ENCODE assay signal across 12 cellular contexts in genomic region chr18:63410792-63411191, GRCh38. TPM values are rescaled to one million over a fixed set of nuclear protein-coding genes. Genes with fewer than 3 reads are reported as not detected.
DNase-seq lines count a peak whose midpoint lies in the region; ATAC-seq and TF ChIP-seq lines count a peak whose summit lies in the region.
"Had no signal": no experiment of that assay in that cellular context is flagged by ENCODE, and none has a peak within 500 bp of the region (broad histone marks: within the 10 kb centered on the region; RNA-seq: fewer than 3 reads in every experiment).

No MANE protein-coding gene starts in this region.

- intact Hi-C loops in left lung (cut with DNase I) = no loop called here

- H3K36me3 ChIP-seq in left lung = peaks cover 0 to 90% of the 10 kb centered on the region in 2 donors
- H3K36me3 ChIP-seq: SJCRH30 had no signal

- ATAC-seq in left lung (no peak), GM19467 (IDR thresholded peaks at IDR 0.05; ENCODE audit: unreplicated experiment) (no peak)

- no peaks in the 10 kb centered on the region for H3K9me3 ChIP-seq in left lung
- H3K9me3 ChIP-seq: SJCRH30, stomach had no signal

- POLR2A ChIA-PET in activated CD4-positive, alpha-beta memory T cell treated with anti-CD3 and anti-CD28 coated beads, Interleukin-2, amount 10 ng/mL, durations not matched to agents 7 days and 5 days (lab: Charles Lee) = interaction anchor here (1.3 to 7.1 kb wide), 5 partner anchors 10 to 46 kb away, joined by 3 to 83 read pairs (median 7); partner anchors contain the start of gene VPS4B

- no peak overlapping the region for H3K4me3 ChIP-seq in fibroblast of the aortic adventitia (ENCODE audit: low read depth, low read length)
- H3K4me3 ChIP-seq in left lung = no peak overlapping the region
- H3K4me3 ChIP-seq: SJCRH30, stomach had no signal

- H3K27me3 ChIP-seq in left lung = no peaks in the 10 kb centered on the region
- H3K27me3 ChIP-seq: SJCRH30, stomach had no signal

- H3K27me3 Mint-ChIP-seq in activated CD4-positive, alpha-beta memory T cell treated with anti-CD3 and anti-CD28 coated beads, Interleukin-2, amount 10 ng/mL, durations not matched to agents 7 days and 5 days = no peaks in the 10 kb centered on the region
- H3K27me3 Mint-ChIP-seq: memory B cell had no signal

- no peaks in the 10 kb centered on the region for H3K4me1 ChIP-seq in left lung
- H3K4me1 ChIP-seq: SJCRH30 had no signal

- H3K27ac Mint-ChIP-seq in activated CD4-positive, alpha-beta memory T cell treated with anti-CD3 and anti-CD28 coated beads, Interleukin-2, amount 10 ng/mL, durations not matched to agents 7 days and 5 days = peak overlapping the region; percentile 73
- H3K27ac Mint-ChIP-seq: memory B cell had no signal

- DNase-seq in A172 (ENCODE audit: low spot score) = peak; percentile 49
- peak; percentile 88 for DNase-seq in HCEC 1CT
- no peak for DNase-seq in activated CD4-positive, alpha-beta memory T cell treated with anti-CD3 and anti-CD28 coated beads, Interleukin-2, amount 10 ng/mL, durations not matched to agents 7 days and 5 days
- peak; percentile 41 for DNase-seq in fibroblast of the aortic adventitia (ENCODE audit: low read depth)
- DNase-seq in NCI-H1436 treated with DMSO at 0.1 percent for 48 hours (lab: John Stamatoyannopoulos, UW) = no peak
- no peak for DNase-seq in medulla oblongata (ENCODE audit: extremely low spot score)
- no peak for DNase-seq in left lung
- DNase-seq: GOT3, SJCRH30, stomach had no signal

- CTCF ChIA-PET in activated CD4-positive, alpha-beta memory T cell treated with anti-CD3 and anti-CD28 coated beads, Interleukin-2, amount 10 ng/mL, durations not matched to agents 7 days and 5 days (lab: Charles Lee) = interaction anchor here (0.7 to 2.7 kb wide), 6 partner anchors 29 to 759 kb away, joined by 3 to 18 read pairs (median 4); no protein-coding TSS in a partner anchor

- H3K9me3 Mint-ChIP-seq in activated CD4-positive, alpha-beta memory T cell treated with anti-CD3 and anti-CD28 coated beads, Interleukin-2, amount 10 ng/mL, durations not matched to agents 7 days and 5 days = no peaks in the 10 kb centered on the region
- H3K9me3 Mint-ChIP-seq: memory B cell had no signal

- H3K27ac ChIP-seq in left lung = no peak overlapping the region
- H3K27ac ChIP-seq: SJCRH30, stomach had no signal

- peaks cover 68% of the 10 kb centered on the region for H3K36me3 Mint-ChIP-seq in activated CD4-positive, alpha-beta memory T cell treated with anti-CD3 and anti-CD28 coated beads, Interleukin-2, amount 10 ng/mL, durations not matched to agents 7 days and 5 days (ENCODE audit: low read depth)

- TF ChIP-seq CTCF in fibroblast of the aortic adventitia (IDR thresholded peaks at IDR 0.05; ENCODE audit: insufficient read depth, low read length) = no peak
- TF ChIP-seq CTCF in left lung (IDR thresholded peaks at IDR 0.05) = no peak

- H3K4me1 Mint-ChIP-seq in activated CD4-positive, alpha-beta memory T cell treated with anti-CD3 and anti-CD28 coated beads, Interleukin-2, amount 10 ng/mL, durations not matched to agents 7 days and 5 days = peaks cover 70% of the 10 kb centered on the region

- H3K4me3 Mint-ChIP-seq in activated CD4-positive, alpha-beta memory T cell treated with anti-CD3 and anti-CD28 coated beads, Interleukin-2, amount 10 ng/mL, durations not matched to agents 7 days and 5 days = peak overlapping the region; percentile 9
- H3K4me3 Mint-ChIP-seq: memory B cell had no signal

RNA-seq across cellular contexts. Expression of gene VPS4B, which starts 11.5 kb away (rescaled TPM):
- 33.8 and 41.8 TPM in 2 replicates for total RNA-seq in A172 (2014; rRNA removed; shearing (Covaris generic))
- total RNA-seq in activated CD4-positive, alpha-beta memory T cell treated with anti-CD3 and anti-CD28 coated beads, Interleukin-2, amount 10 ng/mL, durations not matched to agents 7 days and 5 days = 10 to 100 TPM; 72.4 to 77.0 TPM
- total RNA-seq in fibroblast of the aortic adventitia (ENCODE audit: low replicate concordance) = 38.1 and 77.9 TPM in 2 replicates
- total RNA-seq in left lung = 10 to 100 TPM; 57.0 to 71.4 TPM

RNA-seq across cellular contexts. Expression of gene KDSR, which starts 43.8 kb away (rescaled TPM):
- 24.0 and 32.9 TPM in 2 replicates for total RNA-seq in A172 (2014; rRNA removed; shearing (Covaris generic))
- 10 to 100 TPM; 60.9 to 66.4 TPM for total RNA-seq in activated CD4-positive, alpha-beta memory T cell treated with anti-CD3 and anti-CD28 coated beads, Interleukin-2, amount 10 ng/mL, durations not matched to agents 7 days and 5 days
- total RNA-seq in fibroblast of the aortic adventitia (ENCODE audit: low replicate concordance) (55.0 and 64.8 TPM in 2 replicates), left lung (10 to 100 TPM; 62.5 to 70.2 TPM)

Comparison
In these comparisons a context has a peak if more than half of its experiments do, and no peak if none do; other contexts are left out.
1. DNase-seq: peak in A172 (single experiment), HCEC 1CT (single experiment) and fibroblast of the aortic adventitia (single experiment); none in activated CD4-positive, alpha-beta memory T cell treated with anti-CD3 and anti-CD28 coated beads, Interleukin-2, amount 10 ng/mL, durations not matched to agents 7 days and 5 days (single experiment), NCI-H1436 treated with DMSO at 0.1 percent for 48 hours (single experiment), medulla oblongata (single experiment) and left lung (0 of 2).